Comparison of ENCODE assay signal across 21 cellular contexts in genomic region chr5:43295202-43295601, GRCh38. TPM values are rescaled to one million over a fixed set of nuclear protein-coding genes. Genes with fewer than 3 reads are reported as not detected.
DNase-seq lines count a peak whose midpoint lies in the region; ATAC-seq, FAIRE-seq and TF ChIP-seq lines count a peak whose summit lies in the region.
"Had no signal": no experiment of that assay in that cellular context is flagged by ENCODE, and none has a peak within 500 bp of the region (broad histone marks: within the 10 kb centered on the region; RNA-seq: fewer than 3 reads in every experiment).

No MANE protein-coding gene starts in this region.

- H3K4me1 Mint-ChIP-seq in activated naive CD4-positive, alpha-beta T cell treated with anti-CD3 and anti-CD28 coated beads for 36 hours (ENCODE audit: low read depth) = peaks cover 1% of the 10 kb centered on the region
- H3K4me1 Mint-ChIP-seq in Caco-2 (ENCODE audit: low read depth, unreplicated experiment) (peaks cover 6% of the 10 kb centered on the region), brain (peaks cover 57% of the 10 kb centered on the region)
- H3K4me1 Mint-ChIP-seq: B cell had no signal

- ATAC-seq in HG03378 (IDR thresholded peaks at IDR 0.05; ENCODE audit: unreplicated experiment) (no peak), GM18867 (IDR thresholded peaks at IDR 0.05; ENCODE audit: unreplicated experiment) (no peak)

- H3K36me3 ChIP-seq in Caco-2 (ENCODE audit: control insufficient read depth, insufficient read depth, low read length) = peaks cover 10% of the 10 kb centered on the region

- H3K4me1 ChIP-seq in Caco-2 = peaks cover 4% of the 10 kb centered on the region

- peak overlapping the region; percentile 19 for H3K27ac Mint-ChIP-seq in activated naive CD4-positive, alpha-beta T cell treated with anti-CD3 and anti-CD28 coated beads for 36 hours
- H3K27ac Mint-ChIP-seq in Caco-2 (ENCODE audit: unreplicated experiment) (peak overlapping the region; percentile 5), brain (peak overlapping the region in 4 of 5 experiments; percentile 0 to 58 (median 8))
- H3K27ac Mint-ChIP-seq: B cell; CD4-positive, alpha-beta T cell had no signal

- no peak for TF ChIP-seq CTCF in Caco-2 (IDR thresholded peaks at IDR 0.05; ENCODE audit: insufficient read depth in 1 of 2, low read depth in 1 of 2, low read length in 1 of 2, severe bottlenecking in 1 of 2, unreplicated experiment in 1 of 2)
- TF ChIP-seq CTCF in brain (conservative IDR thresholded peaks at IDR 0.05) = no peak

- no peaks in the 10 kb centered on the region for H3K9me3 ChIP-seq in Caco-2

- H3K4me3 Mint-ChIP-seq in activated naive CD4-positive, alpha-beta T cell treated with anti-CD3 and anti-CD28 coated beads for 36 hours = no peak overlapping the region
- no peak overlapping the region for H3K4me3 Mint-ChIP-seq in Caco-2 (ENCODE audit: unreplicated experiment)
- peak overlapping the region in 2 of 5 experiments; percentile 3 to 20 for H3K4me3 Mint-ChIP-seq in brain
- H3K4me3 Mint-ChIP-seq: B cell; CD4-positive, alpha-beta T cell had no signal

- no peaks in the 10 kb centered on the region for H3K27me3 Mint-ChIP-seq in activated naive CD4-positive, alpha-beta T cell treated with anti-CD3 and anti-CD28 coated beads for 36 hours (ENCODE audit: low read depth)
- no peaks in the 10 kb centered on the region for H3K27me3 Mint-ChIP-seq in Caco-2 (ENCODE audit: insufficient read depth, unreplicated experiment)
- no peaks in the 10 kb centered on the region for H3K27me3 Mint-ChIP-seq in brain
- H3K27me3 Mint-ChIP-seq: B cell; CD4-positive, alpha-beta T cell had no signal

- FAIRE-seq in H54 (lab: Jason Lieb, UNC) = peak; percentile 62
- FAIRE-seq: A204.1, D721Med, GM12892, GM19239 had no signal

- CTCF ChIA-PET in activated naive CD4-positive, alpha-beta T cell treated with anti-CD3 and anti-CD28 coated beads for 36 hours (lab: Charles Lee) = interaction anchor here (0.6 kb wide), 1 partner anchor 382 kb away, joined by 3 read pairs; no protein-coding TSS in a partner anchor
- CTCF ChIA-PET in Caco-2 (lab: Charles Lee) = interaction anchor here (1.0 kb wide), 1 partner anchor 189 kb away, joined by 3 read pairs; no protein-coding TSS in a partner anchor

- BruUV-seq in Caco-2 (replicated peaks; lab: Mats Ljungman, UMichigan) = no TSS peak

- H3K27me3 ChIP-seq in Caco-2 (replicated peaks; ENCODE audit: control insufficient read depth, insufficient read depth, low read length) = no peaks in the 10 kb centered on the region

- POLR2A ChIA-PET in Caco-2 (lab: Charles Lee) = no interaction called here

- H3K9me3 Mint-ChIP-seq in activated naive CD4-positive, alpha-beta T cell treated with anti-CD3 and anti-CD28 coated beads for 36 hours = no peaks in the 10 kb centered on the region
- H3K9me3 Mint-ChIP-seq in Caco-2 (ENCODE audit: unreplicated experiment) = no peaks in the 10 kb centered on the region
- H3K9me3 Mint-ChIP-seq in brain = no peaks in the 10 kb centered on the region
- H3K9me3 Mint-ChIP-seq: CD4-positive, alpha-beta T cell had no signal

- no peak overlapping the region for H3K4me3 ChIP-seq in Caco-2 (ENCODE audit: low read depth, low read length)

- no peak for DNase-seq in activated naive CD4-positive, alpha-beta T cell treated with anti-CD3 and anti-CD28 coated beads for 36 hours
- DNase-seq in activated naive CD4-positive, alpha-beta T cell treated with Interleukin-2 at 50 U/mL for 16 hours = no peak
- DNase-seq in Caco-2 (no peak), H54 (ENCODE audit: insufficient read length, low spot score) (no peak), amniotic stem cell (lab: John Stamatoyannopoulos, UW) (no peak)
- DNase-seq: C1 segment of cervical spinal cord; CD4-positive, alpha-beta T cell; DMS153; DMS79 treated with DMSO at 0.1 percent for 48 hours; EL; GDM1; H7; IMR-90 had no signal

- intact Hi-C loops in activated naive CD4-positive, alpha-beta T cell treated with anti-CD3 and anti-CD28 coated beads for 36 hours (cut with micrococcal nuclease) = no loop called here
- intact Hi-C loops in Caco-2 (cut with micrococcal nuclease; ENCODE audit: unreplicated experiment) = no loop called here

- H3K36me3 Mint-ChIP-seq in activated naive CD4-positive, alpha-beta T cell treated with anti-CD3 and anti-CD28 coated beads for 36 hours (ENCODE audit: low read depth) = peaks cover 57% of the 10 kb centered on the region
- peaks cover 97% of the 10 kb centered on the region for H3K36me3 Mint-ChIP-seq in Caco-2 (ENCODE audit: insufficient read depth, unreplicated experiment)
- peaks cover 89% of the 10 kb centered on the region for H3K36me3 Mint-ChIP-seq in brain

- TF ChIP-seq POLR2A in H54 (IDR thresholded peaks at IDR 0.05; ENCODE audit: low read depth, low read length) = no peak

RNA-seq across cellular contexts. Expression of gene HMGCS1, which starts 18.0 kb away (rescaled TPM):
- total RNA-seq in activated naive CD4-positive, alpha-beta T cell treated with anti-CD3 and anti-CD28 coated beads for 36 hours = 100 to 1,000 TPM; 105 TPM
- 205 and 211 TPM in 2 replicates for total RNA-seq in Caco-2 (2022)
- polyA plus RNA-seq in brain (ENCODE audit: insufficient read depth, low read depth, low replicate concordance) = 35.3 TPM
